In genomic region chr19:19858751-19859150, GRCh38 we compare ENCODE assay signal across 22 cellular contexts.
"Had no signal": no experiment of that assay in that cellular context is flagged by ENCODE, and none has a peak within 500 bp of the region (broad histone marks: within the 10 kb centered on the region; RNA-seq: fewer than 3 reads in every experiment).

No MANE protein-coding gene starts in this region.

- H3K27me3 Mint-ChIP-seq: type B pancreatic cell had no signal

- H2AFZ ChIP-seq: parathyroid adenoma had no signal

- H3K27ac ChIP-seq: heart left ventricle, parathyroid adenoma, prostate gland, spleen, uterus had no signal

- H3K4me1 Mint-ChIP-seq: nephron had no signal

- H3K4me1 ChIP-seq: heart left ventricle, parathyroid adenoma, prostate gland, spleen, uterus had no signal

- H3K36me3 ChIP-seq: heart left ventricle, prostate gland, spleen, uterus had no signal

- H3K9ac ChIP-seq: parathyroid adenoma had no signal

- H3K27ac Mint-ChIP-seq: nephron, type B pancreatic cell had no signal

- ATAC-seq: esophagus mucosa, heart left ventricle, left lobe of liver, mucosa of descending colon, sciatic nerve had no signal

- DNase-seq: effector memory CD4-positive, alpha-beta T cell; heart left ventricle; hypothalamus; islet precursor cell; mammary epithelial cell; mucosa of descending colon; occipital lobe; spleen; stimulated activated CD4-positive, alpha-beta T cell treated with anti-CD3 and anti-CD28 coated beads, Interleukin-15, amount 100 ng/mL, for 24 hours; stimulated activated CD4-positive, alpha-beta T cell treated with anti-CD3 and anti-CD28 coated beads, Interleukin-1b, Interleukin-23, amount 100 ng/mL, for 48 hours; stimulated activated CD4-positive, alpha-beta T cell treated with anti-CD3 and anti-CD28 coated beads, Interleukin-4, amount 100 ng/mL, for 24 hours; stimulated activated naive CD4-positive, alpha-beta T cell; uterus had no signal

- H3K4me3 ChIP-seq: heart left ventricle, mucosa of descending colon, prostate gland, spleen, uterus had no signal

- H3K9me3 ChIP-seq: heart left ventricle, mucosa of descending colon, prostate gland, uterus had no signal

- H3K27me3 ChIP-seq: uterus had no signal

- FAIRE-seq: endometrium, frontal cortex had no signal

- H3K4me3 Mint-ChIP-seq: nephron, type B pancreatic cell had no signal

- H3K79me2 ChIP-seq: parathyroid adenoma had no signal
